In the genomic region with DNA sequence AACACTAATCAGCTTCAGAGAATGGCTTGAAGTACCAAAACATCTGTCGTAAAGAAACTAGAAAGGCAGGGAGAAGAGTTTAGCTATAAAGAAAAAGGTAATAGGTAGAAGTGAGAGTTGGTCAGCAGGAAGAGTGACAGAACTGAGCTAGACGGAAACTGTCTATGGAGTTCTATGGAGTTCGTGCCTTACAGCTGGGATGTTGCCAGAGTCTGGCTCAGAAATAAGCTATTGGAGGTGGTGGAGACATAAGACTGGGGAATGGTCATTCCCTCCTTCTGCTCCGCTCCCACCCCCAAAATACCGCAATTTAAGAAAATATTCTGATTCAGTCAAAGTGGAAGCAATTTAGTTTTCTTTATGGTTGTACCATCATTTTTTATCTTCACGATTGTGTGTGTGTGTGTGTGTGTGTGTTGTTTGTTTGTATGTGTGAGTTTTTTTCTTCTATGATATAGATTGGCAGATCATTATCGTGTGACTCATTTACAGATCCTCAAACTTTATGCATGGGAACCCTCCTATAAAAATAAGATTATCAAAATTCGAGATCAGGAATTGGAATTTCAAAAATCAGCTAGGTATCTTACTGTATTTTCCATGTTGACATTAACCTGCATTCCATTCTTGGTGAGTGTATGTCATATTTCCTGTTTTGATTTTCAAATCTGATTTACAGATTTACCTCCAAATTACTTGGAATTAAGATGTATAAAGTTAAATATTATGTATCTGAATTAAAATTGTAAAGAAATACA, we compare ENCODE assay signal across 32 cellular contexts.
"Had no signal": no experiment of that assay in that cellular context is flagged by ENCODE, and none has a peak within 500 bp of the region (broad histone marks: within the 10 kb centered on the region; RNA-seq: fewer than 3 reads in every experiment).

No MANE protein-coding gene starts in this region.

- H3K9me3 ChIP-seq: SJSA1, SK-N-SH had no signal

- H3K36me3 ChIP-seq: brain microvascular endothelial cell, cardiac muscle cell, SJSA1, WERI-Rb-1 had no signal

- H3K27me3 ChIP-seq: brain microvascular endothelial cell, cardiac muscle cell, SJSA1 had no signal

- H3K4me1 ChIP-seq: SJSA1 had no signal

- H3K36me3 Mint-ChIP-seq: activated naive CD8-positive, alpha-beta T cell treated with anti-CD3 and anti-CD28 coated beads for 36 hours had no signal

- H3K27ac Mint-ChIP-seq: activated CD8-positive, alpha-beta T cell treated with anti-CD3 and anti-CD28 coated beads for 36 hours; activated naive CD8-positive, alpha-beta T cell treated with anti-CD3 and anti-CD28 coated beads for 36 hours; activated T-cell treated with anti-CD3 and anti-CD28 coated beads, Interleukin-2, amount 50 U/mL, for 72 hours; activated T-helper 17 cell treated with anti-CD3 and anti-CD28 coated beads, Interleukin-2, amount 50 U/mL, for 72 hours; T-helper 1 cell treated with Interleukin-12 subunit alpha and Interleukin-12 subunit beta and Interleukin-4 antibody, amounts not matched to agents 30 μg/mL and 1 μg/mL, for 36 hours had no signal

- H3K27ac ChIP-seq: brain microvascular endothelial cell, cardiac muscle cell, SJSA1, WERI-Rb-1 had no signal

- H3K4me1 Mint-ChIP-seq: activated naive CD8-positive, alpha-beta T cell treated with anti-CD3 and anti-CD28 coated beads for 36 hours; activated T-helper 17 cell treated with anti-CD3 and anti-CD28 coated beads, Interleukin-2, amount 50 U/mL, for 72 hours; central memory CD8-positive, alpha-beta T cell had no signal

- H3K9me3 Mint-ChIP-seq: activated CD8-positive, alpha-beta T cell treated with anti-CD3 and anti-CD28 coated beads for 36 hours; activated naive CD8-positive, alpha-beta T cell treated with anti-CD3 and anti-CD28 coated beads for 36 hours; activated T-cell treated with anti-CD3 and anti-CD28 coated beads, Interleukin-2, amount 50 U/mL, for 72 hours; activated T-helper 17 cell treated with anti-CD3 and anti-CD28 coated beads, Interleukin-2, amount 50 U/mL, for 72 hours; central memory CD8-positive, alpha-beta T cell; T-helper 1 cell treated with Interleukin-12 subunit alpha and Interleukin-12 subunit beta and Interleukin-4 antibody, amounts not matched to agents 30 μg/mL and 1 μg/mL, for 36 hours had no signal

- ATAC-seq: activated CD8-positive, alpha-beta T cell treated with anti-CD3 and anti-CD28 coated beads for 36 hours; activated T-cell treated with anti-CD3 and anti-CD28 coated beads, Interleukin-2, amount 50 U/mL, for 72 hours; activated T-helper 17 cell treated with anti-CD3 and anti-CD28 coated beads, Interleukin-2, amount 50 U/mL, for 72 hours had no signal

- DNase-seq: activated CD4-positive, alpha-beta T cell treated with anti-CD3 and anti-CD28 coated beads for 1 hour; activated CD4-positive, alpha-beta T cell treated with anti-CD3 and anti-CD28 coated beads for 48 hours; activated CD4-positive, CD25-positive, alpha-beta regulatory T cell; activated CD8-positive, alpha-beta T cell treated with anti-CD3 and anti-CD28 coated beads for 36 hours; activated effector memory CD4-positive, alpha-beta T cell treated with anti-CD3 and anti-CD28 coated beads, Interleukin-2, amount 50 U/mL, for 16 hours; activated naive CD4-positive, alpha-beta T cell; activated naive CD4-positive, alpha-beta T cell treated with anti-CD3 and anti-CD28 coated beads, Interleukin-2, amount 50 U/mL, for 16 hours; activated naive CD8-positive, alpha-beta T cell treated with anti-CD3 and anti-CD28 coated beads for 36 hours; activated T-cell treated with anti-CD3 and anti-CD28 coated beads, Interleukin-2, amount 50 U/mL, for 1 hour; activated T-cell treated with anti-CD3 and anti-CD28 coated beads, Interleukin-2, amount 50 U/mL, for 72 hours; amniotic stem cell; aorta; brain microvascular endothelial cell; NCI-H1105; NCI-H1417 treated with DMSO at 0.1 percent for 48 hours; NCI-H187 treated with DMSO at 0.1 percent for 48 hours; NCI-H2081; NCI-H2171 treated with DMSO at 0.1 percent for 48 hours; NCI-H2227 treated with DMSO at 0.1 percent for 48 hours; NCI-H446 treated with DMSO at 0.1 percent for 48 hours; NCI-H524; NCI-H69; NCI-H82; NK-92 treated with Interleukin-12 subunit alpha and Interleukin-12 subunit beta, amount 100 ng/mL, for 24 hours; SHP77 treated with DMSO at 0.1 percent for 48 hours; SK-N-SH; WERI-Rb-1 had no signal

- H3K4me3 Mint-ChIP-seq: activated CD8-positive, alpha-beta T cell treated with anti-CD3 and anti-CD28 coated beads for 36 hours; activated naive CD8-positive, alpha-beta T cell treated with anti-CD3 and anti-CD28 coated beads for 36 hours; activated T-cell treated with anti-CD3 and anti-CD28 coated beads, Interleukin-2, amount 50 U/mL, for 72 hours; activated T-helper 17 cell treated with anti-CD3 and anti-CD28 coated beads, Interleukin-2, amount 50 U/mL, for 72 hours; central memory CD8-positive, alpha-beta T cell; T-helper 1 cell treated with Interleukin-12 subunit alpha and Interleukin-12 subunit beta and Interleukin-4 antibody, amounts not matched to agents 30 μg/mL and 1 μg/mL, for 36 hours had no signal

- H3K4me2 ChIP-seq: SK-N-SH had no signal

- H3K9ac ChIP-seq: SK-N-SH had no signal

- H3K4me3 ChIP-seq: cardiac muscle cell, SJSA1 had no signal
